In the genomic region with DNA sequence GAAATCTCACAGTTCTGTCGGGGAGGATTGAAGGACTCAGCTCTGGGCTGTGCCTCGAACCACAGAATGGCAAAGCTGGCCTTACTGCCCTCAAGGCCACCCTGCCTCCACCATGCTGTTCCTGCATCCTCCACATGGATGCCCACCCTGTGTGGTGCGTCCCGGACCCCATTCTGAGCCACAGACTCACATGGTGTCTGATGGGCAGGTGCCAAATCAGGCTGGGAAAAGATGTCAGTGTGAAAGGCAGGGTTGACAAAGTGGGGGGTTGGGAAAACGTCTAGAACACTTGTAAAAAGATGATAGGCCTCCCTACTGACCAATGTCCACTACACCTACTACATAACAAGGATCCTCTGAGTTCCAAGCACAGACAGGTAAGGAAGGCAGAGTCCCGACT, we compare ENCODE assay signal across 28 cellular contexts.
"Had no signal": no experiment of that assay in that cellular context is flagged by ENCODE, and none has a peak within 500 bp of the region (broad histone marks: within the 10 kb centered on the region; RNA-seq: fewer than 3 reads in every experiment).

No MANE protein-coding gene starts in this region.

- H3K27me3 ChIP-seq: colonic mucosa, gastrocnemius medialis, heart left ventricle had no signal

- H3K36me3 ChIP-seq: colonic mucosa, esophagus muscularis mucosa, esophagus squamous epithelium, gastrocnemius medialis, gastroesophageal sphincter, heart left ventricle, heart right ventricle had no signal

- H3K4me1 ChIP-seq: colonic mucosa, esophagus muscularis mucosa, esophagus squamous epithelium, foreskin keratinocyte, gastroesophageal sphincter had no signal

- H3K9me3 ChIP-seq: colonic mucosa, esophagus muscularis mucosa, gastrocnemius medialis had no signal

- H3K27ac ChIP-seq: colonic mucosa, coronary artery, epithelial cell of prostate, esophagus muscularis mucosa, esophagus squamous epithelium, foreskin keratinocyte, gastrocnemius medialis, gastroesophageal sphincter, heart left ventricle, heart right ventricle had no signal

- ATAC-seq: effector memory CD8-positive, alpha-beta T cell; esophagus mucosa; foreskin keratinocyte; gastrocnemius medialis; gastroesophageal sphincter; heart left ventricle; heart right ventricle had no signal

- H3K9me3 Mint-ChIP-seq: dendritic cell treated with granulocyte-macrophage colony-stimulating factor and Interleukin-4, amounts not matched to agents 40 ng/mL and 50 ng/mL, for 4 days; effector memory CD8-positive, alpha-beta T cell; endodermal cell had no signal

- H3K4me3 ChIP-seq: colonic mucosa, coronary artery, dorsolateral prefrontal cortex, esophagus muscularis mucosa, esophagus squamous epithelium, gastrocnemius medialis, gastroesophageal sphincter, heart left ventricle, heart right ventricle had no signal

- H3K4me3 Mint-ChIP-seq: dendritic cell treated with granulocyte-macrophage colony-stimulating factor and Interleukin-4, amounts not matched to agents 40 ng/mL and 50 ng/mL, for 4 days; effector memory CD8-positive, alpha-beta T cell; endodermal cell had no signal

- H3K27ac Mint-ChIP-seq: dendritic cell treated with granulocyte-macrophage colony-stimulating factor and Interleukin-4, amounts not matched to agents 40 ng/mL and 50 ng/mL, for 4 days; effector memory CD8-positive, alpha-beta T cell; endodermal cell had no signal

- DNase-seq: colonic mucosa; cortex of kidney; dermis blood vessel endothelial cell; dorsolateral prefrontal cortex; effector CD4-positive, alpha-beta T cell; effector CD8-positive, alpha-beta T cell; effector memory CD4-positive, alpha-beta T cell; effector memory CD8-positive, alpha-beta T cell; endodermal cell; erythroblast; esophagus squamous epithelium; foreskin fibroblast; foreskin keratinocyte; foreskin melanocyte; gastrocnemius medialis; glutamatergic neuron; head of caudate nucleus; heart left ventricle; heart right ventricle had no signal

- FAIRE-seq: colon, endometrium, endothelial cell of umbilical vein had no signal
